Comparison of ENCODE assay signal across 10 cellular contexts in genomic region chr22:27876684-27877083, GRCh38. TPM values are rescaled to one million over a fixed set of nuclear protein-coding genes. Genes with fewer than 3 reads are reported as not detected.
A peak's percentile ranks its signal among the peaks of the same experiment; 100 is the strongest.
DNase-seq lines count a peak whose midpoint lies in the region; ATAC-seq, FAIRE-seq and TF ChIP-seq lines count a peak whose summit lies in the region.
"Had no signal": no experiment of that assay in that cellular context is flagged by ENCODE, and none has a peak within 500 bp of the region (broad histone marks: within the 10 kb centered on the region; RNA-seq: fewer than 3 reads in every experiment).

No MANE protein-coding gene starts in this region.

- no peak for DNase-seq in CD4-positive, CD25-positive, alpha-beta regulatory T cell
- DNase-seq in NCI-H1436 treated with DMSO at 0.1 percent for 48 hours (lab: John Stamatoyannopoulos, UW) (peak; percentile 66), astrocyte (ENCODE audit: low read depth) (peak; percentile 28), SIG-M5 (lab: John Stamatoyannopoulos, UW) (no peak)
- DNase-seq in activated naive CD4-positive, alpha-beta T cell treated with anti-CD3 and anti-CD28 coated beads for 36 hours = no peak
- DNase-seq: Peyer's patch had no signal

- H4K20me1 ChIP-seq in astrocyte (ENCODE audit: insufficient read depth, low read length) = peaks cover 59% of the 10 kb centered on the region

- ATAC-seq in CD4-positive, CD25-positive, alpha-beta regulatory T cell (ENCODE audit: low read depth in 2 of 2) = no peak
- no peak for ATAC-seq in GM19395 (IDR thresholded peaks at IDR 0.05; ENCODE audit: unreplicated experiment)
- ATAC-seq in GM18505 (IDR thresholded peaks at IDR 0.05; ENCODE audit: unreplicated experiment) = no peak

- no peaks in the 10 kb centered on the region for H3K27me3 Mint-ChIP-seq in CD4-positive, CD25-positive, alpha-beta regulatory T cell
- no peaks in the 10 kb centered on the region for H3K27me3 Mint-ChIP-seq in astrocyte (ENCODE audit: low read depth, unreplicated experiment)
- H3K27me3 Mint-ChIP-seq in activated naive CD4-positive, alpha-beta T cell treated with anti-CD3 and anti-CD28 coated beads for 36 hours (ENCODE audit: low read depth) = no peaks in the 10 kb centered on the region

- H3K9me3 Mint-ChIP-seq in CD4-positive, CD25-positive, alpha-beta regulatory T cell = no peaks in the 10 kb centered on the region
- peaks cover 1% of the 10 kb centered on the region for H3K9me3 Mint-ChIP-seq in astrocyte (ENCODE audit: unreplicated experiment)
- H3K9me3 Mint-ChIP-seq in activated naive CD4-positive, alpha-beta T cell treated with anti-CD3 and anti-CD28 coated beads for 36 hours = no peaks in the 10 kb centered on the region

- no peak for TF ChIP-seq POLR2A in GM18505 (IDR thresholded peaks at IDR 0.05; ENCODE audit: borderline replicate concordance, extremely low read depth, insufficient read depth, insufficient read length)

- H3K36me3 Mint-ChIP-seq in CD4-positive, CD25-positive, alpha-beta regulatory T cell = peaks cover 11% of the 10 kb centered on the region
- H3K36me3 Mint-ChIP-seq in astrocyte (ENCODE audit: low read depth, unreplicated experiment) = peaks cover 2% of the 10 kb centered on the region
- peaks cover 20% of the 10 kb centered on the region for H3K36me3 Mint-ChIP-seq in activated naive CD4-positive, alpha-beta T cell treated with anti-CD3 and anti-CD28 coated beads for 36 hours (ENCODE audit: low read depth)

- peaks cover 12% of the 10 kb centered on the region for H3K4me1 ChIP-seq in CD4-positive, CD25-positive, alpha-beta regulatory T cell (ENCODE audit: control insufficient read depth, insufficient read depth, low read length, poor library complexity, severe bottlenecking)
- peaks cover 14% of the 10 kb centered on the region for H3K4me1 ChIP-seq in astrocyte (ENCODE audit: insufficient read depth, low read length)
- H3K4me1 ChIP-seq in muscle layer of duodenum (ENCODE audit: control insufficient read depth in 1 of 2, insufficient read depth in 2 of 2, low read length in 2 of 2) = peaks cover 25 to 80% of the 10 kb centered on the region in 2 donors

- no peak for TF ChIP-seq CTCF in astrocyte (IDR thresholded peaks at IDR 0.05; ENCODE audit: insufficient read depth, low read depth, low read length)

- H3K36me3 ChIP-seq in CD4-positive, CD25-positive, alpha-beta regulatory T cell (ENCODE audit: control insufficient read depth, insufficient read depth, low read length) = peaks cover 18% of the 10 kb centered on the region
- H3K36me3 ChIP-seq in astrocyte (ENCODE audit: insufficient read depth, low read length) (peaks cover 23% of the 10 kb centered on the region), muscle layer of duodenum (ENCODE audit: control insufficient read depth in 1 of 2, insufficient read depth in 2 of 2, low read length in 2 of 2) (peaks cover 7 to 9% of the 10 kb centered on the region in 2 donors)

- H3K27me3 ChIP-seq in CD4-positive, CD25-positive, alpha-beta regulatory T cell (ENCODE audit: control insufficient read depth, insufficient read depth, low read length) = no peaks in the 10 kb centered on the region
- H3K27me3 ChIP-seq in astrocyte (ENCODE audit: insufficient read depth, low read length) (no peaks in the 10 kb centered on the region), muscle layer of duodenum (ENCODE audit: low read depth, low read length) (no peaks in the 10 kb centered on the region)
- H3K27me3 ChIP-seq: Peyer's patch had no signal

- peak overlapping the region; percentile 5 for H3K27ac ChIP-seq in CD4-positive, CD25-positive, alpha-beta regulatory T cell (ENCODE audit: insufficient read depth, low read length, poor library complexity, severe bottlenecking)
- H3K27ac ChIP-seq in astrocyte (ENCODE audit: low read depth, low read length) (no peak overlapping the region), muscle layer of duodenum (ENCODE audit: low read length) (peak overlapping the region; percentile 2)
- H3K27ac ChIP-seq: Peyer's patch had no signal

- no peak overlapping the region for H3K4me3 ChIP-seq in CD4-positive, CD25-positive, alpha-beta regulatory T cell (ENCODE audit: low read depth, low read length)
- no peak overlapping the region for H3K4me3 ChIP-seq in astrocyte (ENCODE audit: insufficient read depth, low read depth, low read length)
- no peak overlapping the region for H3K4me3 ChIP-seq in muscle layer of duodenum (ENCODE audit: low read depth in 1 of 2, low read length in 2 of 2)
- H3K4me3 ChIP-seq: HAP-1, Peyer's patch had no signal

- H3K4me2 ChIP-seq in astrocyte (ENCODE audit: low read length) = no peak overlapping the region

- intact Hi-C loops in activated naive CD4-positive, alpha-beta T cell treated with anti-CD3 and anti-CD28 coated beads for 36 hours (cut with micrococcal nuclease) = no loop called here

- H3K9ac ChIP-seq in astrocyte (ENCODE audit: low read length) = no peak overlapping the region

- peaks cover 35 to 60% (median 47%) of the 10 kb centered on the region in 4 donors for H3K4me1 Mint-ChIP-seq in CD4-positive, CD25-positive, alpha-beta regulatory T cell
- H3K4me1 Mint-ChIP-seq in astrocyte (ENCODE audit: low read depth, unreplicated experiment) = peaks cover 33% of the 10 kb centered on the region
- peaks cover 35% of the 10 kb centered on the region for H3K4me1 Mint-ChIP-seq in activated naive CD4-positive, alpha-beta T cell treated with anti-CD3 and anti-CD28 coated beads for 36 hours (ENCODE audit: low read depth)

- H3K9me3 ChIP-seq in CD4-positive, CD25-positive, alpha-beta regulatory T cell (ENCODE audit: control insufficient read depth in 2 of 2, low read length in 2 of 2) = no peaks in the 10 kb centered on the region
- no peaks in the 10 kb centered on the region for H3K9me3 ChIP-seq in astrocyte (ENCODE audit: insufficient read depth, low read depth, low read length)
- H3K9me3 ChIP-seq in muscle layer of duodenum (ENCODE audit: control insufficient read depth in 1 of 2, low read length in 2 of 2) = no peaks in the 10 kb centered on the region
- H3K9me3 ChIP-seq: HAP-1, Peyer's patch had no signal

- CTCF ChIA-PET in activated naive CD4-positive, alpha-beta T cell treated with anti-CD3 and anti-CD28 coated beads for 36 hours (lab: Charles Lee) = interaction anchor here (0.7 to 2.2 kb wide), 2 partner anchors 8 to 10 kb away, joined by 3 to 8 read pairs; no protein-coding TSS in a partner anchor

- peak; percentile 41 for FAIRE-seq in astrocyte (lab: Jason Lieb, UNC)

- H3K27ac Mint-ChIP-seq in CD4-positive, CD25-positive, alpha-beta regulatory T cell = peak overlapping the region in 1 of 3 donors; percentile 32
- no peak overlapping the region for H3K27ac Mint-ChIP-seq in astrocyte (ENCODE audit: unreplicated experiment)
- H3K27ac Mint-ChIP-seq in activated naive CD4-positive, alpha-beta T cell treated with anti-CD3 and anti-CD28 coated beads for 36 hours = no peak overlapping the region

- no peak overlapping the region for H2AFZ ChIP-seq in astrocyte (ENCODE audit: low read depth, low read length)

- peaks cover 67% of the 10 kb centered on the region for H3K79me2 ChIP-seq in astrocyte (ENCODE audit: insufficient read depth, low read length)

- no peak overlapping the region for H3K4me3 Mint-ChIP-seq in CD4-positive, CD25-positive, alpha-beta regulatory T cell
- no peak overlapping the region for H3K4me3 Mint-ChIP-seq in astrocyte (ENCODE audit: unreplicated experiment)
- H3K4me3 Mint-ChIP-seq in activated naive CD4-positive, alpha-beta T cell treated with anti-CD3 and anti-CD28 coated beads for 36 hours = no peak overlapping the region

RNA-seq across cellular contexts. Expression of gene PITPNB, which starts 42.4 kb away (rescaled TPM):
- 69.3 TPM for total RNA-seq in CD4-positive, CD25-positive, alpha-beta regulatory T cell
- 10 to 100 TPM; 59.3 to 64.8 (median 62.2) TPM for polyA plus RNA-seq in CD4-positive, CD25-positive, alpha-beta regulatory T cell
- total RNA-seq in astrocyte = 90.0 and 90.6 TPM in 2 replicates
- 10 to 100 TPM; 76.4 to 78.7 TPM for total RNA-seq in activated naive CD4-positive, alpha-beta T cell treated with anti-CD3 and anti-CD28 coated beads for 36 hours

Comparison
In these comparisons a context has a peak if more than half of its experiments do, and no peak if none do; other contexts are left out.
1. DNase-seq: peak in NCI-H1436 treated with DMSO at 0.1 percent for 48 hours (single experiment) and astrocyte (single experiment); none in CD4-positive, CD25-positive, alpha-beta regulatory T cell (0 of 3), SIG-M5 (single experiment) and activated naive CD4-positive, alpha-beta T cell treated with anti-CD3 and anti-CD28 coated beads for 36 hours (single experiment).